ENCODE assay signal across 1 cellular context in the genomic region with DNA sequence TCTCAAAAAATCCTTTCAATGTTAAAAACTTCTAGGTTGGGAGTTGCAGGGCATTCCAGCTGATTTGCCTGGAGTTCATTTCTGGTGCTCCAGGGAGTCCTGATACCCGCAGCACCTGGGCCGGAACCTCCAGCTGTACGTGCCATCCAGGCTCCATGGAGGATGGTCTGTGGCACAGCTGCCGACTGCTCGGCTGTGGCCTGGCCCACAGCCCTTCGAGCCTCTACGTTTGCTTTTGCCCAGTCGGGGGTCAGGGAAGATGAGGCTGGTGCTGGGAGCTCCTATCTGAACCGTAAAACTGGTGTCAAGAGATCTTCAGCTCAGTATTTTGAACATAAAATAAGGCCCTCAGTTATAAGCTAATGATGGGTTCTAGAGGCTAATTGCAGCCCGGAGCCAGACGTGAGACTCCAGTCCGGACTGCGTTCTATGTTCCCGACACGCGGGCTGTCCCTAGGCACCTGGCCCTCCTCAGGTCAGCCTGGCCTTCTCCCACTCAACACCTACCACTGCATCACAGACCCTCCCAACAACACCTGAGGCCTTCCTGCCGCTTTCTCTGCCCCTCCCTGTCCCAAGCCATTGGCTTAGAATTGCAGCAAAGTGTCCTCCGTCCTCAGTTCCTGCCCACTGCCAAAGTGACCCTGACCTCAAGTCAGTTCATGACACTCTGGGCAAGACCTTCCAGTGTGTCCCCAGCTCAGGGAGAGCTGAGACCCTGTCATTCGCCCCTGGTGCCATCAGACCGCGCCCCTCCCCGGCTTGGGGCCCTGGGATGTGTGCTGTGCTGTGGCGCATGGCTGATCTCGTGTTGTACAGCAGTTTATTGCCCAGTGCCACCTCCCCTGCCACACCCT.
A peak's percentile ranks its signal among the peaks of the same experiment; 100 is the strongest.
TF ChIP-seq lines count a peak whose summit lies in the region.

No MANE protein-coding gene starts in this region.

TF ChIP-seq in K562, 482 proteins besides CTCF, POLR2A, EP300 and RAD21 (continued from another document):
- TF ChIP-seq CTCFL (IDR thresholded peaks at IDR 0.05; ENCODE audit: borderline replicate concordance, insufficient read depth, low read depth, low read length, poor library complexity, severe bottlenecking) (no peak), ILF3 (IDR thresholded peaks at IDR 0.05; ENCODE audit: borderline replicate concordance) (no peak), TRIM24 (IDR thresholded peaks at IDR 0.05) (no peak), SUPT5H (IDR thresholded peaks at IDR 0.05) (peak; percentile 48; the same call in 1 of the 2 replicates), PHB (CRISPR knock-in tag; IDR thresholded peaks at IDR 0.05) (no peak), SREBF2 (CRISPR knock-in tag; IDR thresholded peaks at IDR 0.05) (no peak)
- TF ChIP-seq, protein P1, sequence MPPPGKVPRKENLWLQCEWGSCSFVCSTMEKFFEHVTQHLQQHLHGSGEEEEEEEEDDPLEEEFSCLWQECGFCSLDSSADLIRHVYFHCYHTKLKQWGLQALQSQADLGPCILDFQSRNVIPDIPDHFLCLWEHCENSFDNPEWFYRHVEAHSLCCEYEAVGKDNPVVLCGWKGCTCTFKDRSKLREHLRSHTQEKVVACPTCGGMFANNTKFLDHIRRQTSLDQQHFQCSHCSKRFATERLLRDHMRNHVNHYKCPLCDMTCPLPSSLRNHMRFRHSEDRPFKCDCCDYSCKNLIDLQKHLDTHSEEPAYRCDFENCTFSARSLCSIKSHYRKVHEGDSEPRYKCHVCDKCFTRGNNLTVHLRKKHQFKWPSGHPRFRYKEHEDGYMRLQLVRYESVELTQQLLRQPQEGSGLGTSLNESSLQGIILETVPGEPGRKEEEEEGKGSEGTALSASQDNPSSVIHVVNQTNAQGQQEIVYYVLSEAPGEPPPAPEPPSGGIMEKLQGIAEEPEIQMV (tag; conservative IDR thresholded peaks at IDR 0.05; ENCODE audit: low read depth) = no peak
TF ChIP-seq in K562: peak in this region for 5.
